In genomic region chr12:27148373-27148772, GRCh38 we compare ENCODE assay signal across 26 cellular contexts.
"Had no signal": no experiment of that assay in that cellular context is flagged by ENCODE, and none has a peak within 500 bp of the region (broad histone marks: within the 10 kb centered on the region; RNA-seq: fewer than 3 reads in every experiment).

No MANE protein-coding gene starts in this region.

- H3K4me3 ChIP-seq: esophagus muscularis mucosa, gastroesophageal sphincter, heart left ventricle, hepatocyte, lung, pancreas, prostate gland, right atrium auricular region, stomach, thyroid gland, vagina had no signal

- H3K9me3 ChIP-seq: esophagus muscularis mucosa, gastroesophageal sphincter, heart left ventricle, pancreas, prostate gland, right atrium auricular region, stomach, thyroid gland, vagina had no signal

- H3K27me3 ChIP-seq: esophagus muscularis mucosa, foreskin keratinocyte, gastroesophageal sphincter, heart left ventricle, hepatocyte, pancreas, right atrium auricular region, stomach, thyroid gland, vagina had no signal

- H3K36me3 ChIP-seq: esophagus muscularis mucosa, gastroesophageal sphincter, heart left ventricle, pancreas, prostate gland, right atrium auricular region, stomach, thyroid gland, vagina had no signal

- DNase-seq: dermis blood vessel endothelial cell; effector memory CD4-positive, alpha-beta T cell; foreskin keratinocyte; heart left ventricle; kidney; natural killer cell; occipital lobe; pancreas; stimulated activated CD4-positive, alpha-beta T cell treated with anti-CD3 and anti-CD28 coated beads, Interleukin-2, amount 100 ng/mL, for 24 hours; stimulated activated CD4-positive, alpha-beta T cell treated with anti-CD3 and anti-CD28 coated beads, Interleukin-4, amount 100 ng/mL, for 24 hours; stimulated activated naive CD4-positive, alpha-beta T cell treated with Interleukin-2 at 50 U/mL for 16 hours; stomach; thyroid gland; trophoblast cell had no signal

- H3K4me2 ChIP-seq: hepatocyte had no signal

- FAIRE-seq: endothelial cell of umbilical vein, kidney, pancreas had no signal

- H3K79me2 ChIP-seq: hepatocyte had no signal

- H3K9me3 Mint-ChIP-seq: memory B cell; natural killer cell; stimulated activated effector memory CD8-positive, alpha-beta T cell treated with anti-CD3 and anti-CD28 coated beads, Interleukin-12 subunit alpha, Interleukin-12 subunit beta, amount 100 ng/mL, for 72 hours had no signal

- H3K4me1 Mint-ChIP-seq: memory B cell; stimulated activated effector memory CD8-positive, alpha-beta T cell treated with anti-CD3 and anti-CD28 coated beads, Interleukin-12 subunit alpha, Interleukin-12 subunit beta, amount 100 ng/mL, for 72 hours had no signal

- H3K27ac Mint-ChIP-seq: memory B cell; natural killer cell; stimulated activated effector memory CD8-positive, alpha-beta T cell treated with anti-CD3 and anti-CD28 coated beads, Interleukin-12 subunit alpha, Interleukin-12 subunit beta, amount 100 ng/mL, for 72 hours had no signal

- H3K4me1 ChIP-seq: pancreas, prostate gland, thyroid gland, vagina had no signal

- H2AFZ ChIP-seq: hepatocyte had no signal

- H3K4me3 Mint-ChIP-seq: memory B cell; natural killer cell; stimulated activated effector memory CD8-positive, alpha-beta T cell treated with anti-CD3 and anti-CD28 coated beads, Interleukin-12 subunit alpha, Interleukin-12 subunit beta, amount 100 ng/mL, for 72 hours had no signal

- ATAC-seq: foreskin keratinocyte; gastroesophageal sphincter; heart left ventricle; left lobe of liver; natural killer cell; pancreas; sciatic nerve; stimulated activated effector memory CD8-positive, alpha-beta T cell treated with anti-CD3 and anti-CD28 coated beads, Interleukin-12 subunit alpha, Interleukin-12 subunit beta, amount 100 ng/mL, for 72 hours had no signal

- H3K36me3 Mint-ChIP-seq: natural killer cell; stimulated activated effector memory CD8-positive, alpha-beta T cell treated with anti-CD3 and anti-CD28 coated beads, Interleukin-12 subunit alpha, Interleukin-12 subunit beta, amount 100 ng/mL, for 72 hours had no signal

- H3K27me3 Mint-ChIP-seq: memory B cell had no signal

- H3K27ac ChIP-seq: esophagus muscularis mucosa, foreskin keratinocyte, gastroesophageal sphincter, heart left ventricle, hepatocyte, pancreas, prostate gland, right atrium auricular region, stomach, thyroid gland, vagina had no signal
